ENCODE assay signal across 8 cellular contexts in the genomic region with DNA sequence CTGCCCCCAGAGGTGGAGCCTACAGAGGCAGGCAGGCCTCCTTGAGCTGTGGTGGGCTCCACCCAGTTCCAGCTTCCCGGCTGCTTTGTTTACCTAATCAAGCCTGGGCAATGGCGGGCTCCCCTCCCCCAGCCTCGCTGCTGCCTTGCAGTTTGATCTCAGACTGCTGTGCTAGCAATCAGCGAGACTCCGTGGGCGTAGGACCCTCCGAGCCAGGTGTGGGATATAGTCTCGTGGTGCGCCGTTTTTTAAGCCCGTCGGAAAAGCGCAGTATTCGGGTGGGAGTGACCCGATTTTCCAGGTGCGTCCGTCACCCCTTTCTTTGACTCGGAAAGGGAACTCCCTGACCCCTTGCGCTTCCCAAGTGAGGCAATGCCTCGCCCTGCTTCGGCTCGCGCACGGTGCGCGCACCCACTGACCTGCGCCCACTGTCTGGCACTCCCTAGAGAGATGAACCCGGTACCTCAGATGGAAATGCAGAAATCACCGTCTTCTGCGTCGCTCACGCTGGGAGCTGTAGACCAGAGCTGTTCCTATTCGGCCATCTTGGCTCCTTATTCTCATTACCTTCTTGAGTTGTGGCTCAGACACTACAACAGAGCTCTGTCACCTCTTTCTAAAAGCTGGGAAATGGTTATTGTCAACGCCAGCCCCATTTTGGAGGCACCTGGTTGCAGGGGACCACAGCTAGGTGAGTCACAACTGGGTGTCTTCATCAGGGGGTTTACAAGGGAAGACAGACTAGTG. TPM values are rescaled to one million over a fixed set of nuclear protein-coding genes. Genes with fewer than 3 reads are reported as not detected.
A peak's percentile ranks its signal among the peaks of the same experiment; 100 is the strongest.
DNase-seq lines count a peak whose midpoint lies in the region; TF ChIP-seq lines count a peak whose summit lies in the region.
"Not testable (repeated sequence)": the region's sequence is repeated elsewhere in the genome, so short reads cannot be mapped to it uniquely, and the experiment has no call there.

No MANE protein-coding gene starts in this region.

- H3K4me3 ChIP-seq in GM08714 (ENCODE audit: low read length) (peak overlapping the region; percentile 30; the same call in 1 of the 2 replicates), ectodermal cell (ENCODE audit: insufficient read depth, low read depth, low read length) (peak overlapping the region; percentile 36), iPS-20b (ENCODE audit: low read length) (peak overlapping the region; percentile 65), testis (peak overlapping the region; percentile 18 to 30)

- H3K36me3 Mint-ChIP-seq in T-helper 2 cell treated with Interferon-gamma antibody and Interleukin-4, amounts not matched to agents 5 μg/mL and 100 μg/mL, for 36 hours (ENCODE audit: low read depth): peaks cover 26% of the 10 kb centered on the region
- not testable (repeated sequence) for H3K36me3 Mint-ChIP-seq in progenitor cell of endocrine pancreas (ENCODE audit: insufficient read depth)

- DNase-seq in NCI-H2227 (lab: John Stamatoyannopoulos, UW; ENCODE audit: unreplicated experiment): peak; percentile 60
- peak; percentile 49 for DNase-seq in T-helper 2 cell treated with Interferon-gamma antibody and Interleukin-4, amounts not matched to agents 5 μg/mL and 100 μg/mL, for 36 hours (ENCODE audit: low spot score)
- DNase-seq in activated T-helper 1 cell treated with Interleukin-2 at 50 U/mL for 16 hours (ENCODE audit: low read depth): peak; percentile 57
- DNase-seq in progenitor cell of endocrine pancreas (ENCODE audit: low spot score, unreplicated experiment); testis: not testable (repeated sequence)

- H3K27ac ChIP-seq in ectodermal cell (ENCODE audit: insufficient read depth, low read depth, low read length, poor library complexity, severe bottlenecking) (peak overlapping the region; percentile 22), testis (peak overlapping the region in 1 of 2 donors; percentile 43)
- not testable (repeated sequence) for H3K27ac ChIP-seq in iPS-20b (ENCODE audit: low read length)

- H3K9me3 ChIP-seq in ectodermal cell (ENCODE audit: control insufficient read depth, low read length); iPS-20b (ENCODE audit: insufficient read depth, low read depth, low read length); testis: not testable (repeated sequence)

- intact Hi-C loops in testis (cut with DNase I; ENCODE audit: low total_unique reads): loop anchor here (10.0 kb wide), 1 partner anchor 414 kb away; no protein-coding TSS in a partner anchor

- H3K36me3 ChIP-seq in ectodermal cell (ENCODE audit: control insufficient read depth, insufficient read depth, low read length); iPS-20b (ENCODE audit: insufficient read depth, low read depth, low read length); testis (ENCODE audit: low read depth, missing control alignments): not testable (repeated sequence)

- H3K4me1 ChIP-seq in ectodermal cell (ENCODE audit: control insufficient read depth, insufficient read depth, low read length); iPS-20b (ENCODE audit: insufficient read depth, low read length); testis: not testable (repeated sequence)

- H3K9me3 Mint-ChIP-seq in T-helper 2 cell treated with Interferon-gamma antibody and Interleukin-4, amounts not matched to agents 5 μg/mL and 100 μg/mL, for 36 hours; progenitor cell of endocrine pancreas (ENCODE audit: low read depth): not testable (repeated sequence)

- H3K4me3 Mint-ChIP-seq in T-helper 2 cell treated with Interferon-gamma antibody and Interleukin-4, amounts not matched to agents 5 μg/mL and 100 μg/mL, for 36 hours: peak overlapping the region; percentile 99
- H3K4me3 Mint-ChIP-seq in progenitor cell of endocrine pancreas (ENCODE audit: low read depth): peak overlapping the region; percentile 83

- not testable (repeated sequence) for H3K27me3 ChIP-seq in ectodermal cell (ENCODE audit: control insufficient read depth, insufficient read depth, low read length, poor library complexity, severe bottlenecking); iPS-20b (ENCODE audit: insufficient read depth, low read length); testis

- H3K9ac ChIP-seq in iPS-20b (ENCODE audit: low read depth, low read length): peak overlapping the region; percentile 76

- H3K4me1 Mint-ChIP-seq in T-helper 2 cell treated with Interferon-gamma antibody and Interleukin-4, amounts not matched to agents 5 μg/mL and 100 μg/mL, for 36 hours (ENCODE audit: low read depth): peaks cover 32% of the 10 kb centered on the region
- H3K4me1 Mint-ChIP-seq in progenitor cell of endocrine pancreas (ENCODE audit: low read depth): not testable (repeated sequence)

- peak overlapping the region; percentile 99 for H3K27ac Mint-ChIP-seq in T-helper 2 cell treated with Interferon-gamma antibody and Interleukin-4, amounts not matched to agents 5 μg/mL and 100 μg/mL, for 36 hours
- H3K27ac Mint-ChIP-seq in progenitor cell of endocrine pancreas: peak overlapping the region; percentile 97

- not testable (repeated sequence) for H3K27me3 Mint-ChIP-seq in T-helper 2 cell treated with Interferon-gamma antibody and Interleukin-4, amounts not matched to agents 5 μg/mL and 100 μg/mL, for 36 hours (ENCODE audit: low read depth); progenitor cell of endocrine pancreas

- TF ChIP-seq POLR2A in testis (IDR thresholded peaks at IDR 0.05): not testable (repeated sequence)

- not testable (repeated sequence) for TF ChIP-seq CTCF in progenitor cell of endocrine pancreas (IDR thresholded peaks at IDR 0.05; ENCODE audit: unreplicated experiment); testis (IDR thresholded peaks at IDR 0.05)

- WGBS in ectodermal cell, 2 experiments: 42 to 44% methylated on average over 7 of the region's 34 CpGs
- 46 to 62% methylated on average over 6 to 17 of the region's 34 CpGs for WGBS in testis, 2 donors

RNA-seq across cellular contexts. Expression of a gene that starts 15.6 kb away (rescaled TPM):
- 349 TPM for polyA plus RNA-seq in ectodermal cell (2013, experiment 1 of 4)
- 353 TPM for polyA plus RNA-seq in ectodermal cell (2013, experiment 2 of 4)
- 329 TPM for polyA plus RNA-seq in ectodermal cell (2013, experiment 3 of 4)
- polyA plus RNA-seq in ectodermal cell (2013, experiment 4 of 4): 381 TPM
- 191 and 193 TPM in 2 replicates for total RNA-seq in progenitor cell of endocrine pancreas
- 100 to 1,000 TPM; 127 to 136 TPM for total RNA-seq in testis
- polyA plus RNA-seq in testis (ENCODE audit: insufficient read depth, low read depth, low replicate concordance): 279 TPM
